ENCODE assay signal across 27 cellular contexts in genomic region chr9:81405199-81405598, GRCh38.
"Had no signal": no experiment of that assay in that cellular context is flagged by ENCODE, and none has a peak within 500 bp of the region (broad histone marks: within the 10 kb centered on the region; RNA-seq: fewer than 3 reads in every experiment).

No MANE protein-coding gene starts in this region.

- H3K4me3 ChIP-seq: stomach, suprapubic skin, testis, thoracic aorta, thyroid gland, tibial artery, tibial nerve, transverse colon, upper lobe of left lung, upper lobe of right lung, uterus, vagina had no signal

- DNase-seq: stimulated activated CD4-positive, alpha-beta T cell treated with anti-CD3 and anti-CD28 coated beads, Interleukin-2, amount 100 ng/mL, for 48 hours; stimulated activated CD4-positive, alpha-beta T cell treated with anti-CD3 and anti-CD28 coated beads, Interleukin-4, amount 100 ng/mL, for 1 hour; stimulated activated CD4-positive, alpha-beta T cell treated with anti-CD3 and anti-CD28 coated beads, Interleukin-4, amount 100 ng/mL, for 24 hours; stimulated activated CD4-positive, alpha-beta T cell treated with anti-CD3 and anti-CD28 coated beads, Interleukin-4, amount 100 ng/mL, for 4 hours; stimulated activated CD8-positive, alpha-beta memory T cell treated with anti-CD3 and anti-CD28 coated beads, Interleukin-4, amount 100 ng/mL, for 48 hours; stimulated activated naive B cell treated with anti-CD40 and anti-IgM and Interleukin-4, amounts not matched to agents 10 μg/mL and 1 μg/mL and 100 μg/mL, for 72 hours; stimulated activated naive CD4-positive, alpha-beta T cell; stimulated activated naive CD4-positive, alpha-beta T cell treated with Interleukin-2 at 50 U/mL for 16 hours; stimulated activated naive CD8-positive, alpha-beta T cell treated with anti-CD3 and anti-CD28 coated beads, Interleukin-15, amount 100 ng/mL, for 72 hours; stimulated activated naive CD8-positive, alpha-beta T cell treated with anti-CD3 and anti-CD28 coated beads, Interleukin-15, Interleukin-2, amounts not matched to agents 100 U/mL and 50 U/mL, for 24 hours; stomach; substantia nigra; testis; thyroid gland; tibial artery; transverse colon; trophoblast cell; upper lobe of left lung; upper lobe of right lung; uterus had no signal

- H3K9me3 ChIP-seq: stomach, suprapubic skin, testis, thoracic aorta, thyroid gland, tibial artery, tibial nerve, transverse colon, upper lobe of left lung, upper lobe of right lung, uterus, vagina had no signal

- H3K27me3 ChIP-seq: stomach, suprapubic skin, testis, thyroid gland, tibial artery, tibial nerve, transverse colon, upper lobe of left lung, upper lobe of right lung, uterus, vagina had no signal

- FAIRE-seq: urothelium cell line had no signal

- H3K36me3 ChIP-seq: stomach, suprapubic skin, thoracic aorta, thyroid gland, tibial artery, tibial nerve, transverse colon, upper lobe of left lung, upper lobe of right lung, uterus, vagina had no signal

- H3K27ac ChIP-seq: stomach, suprapubic skin, testis, thoracic aorta, thyroid gland, tibial artery, tibial nerve, transverse colon, upper lobe of left lung, upper lobe of right lung, uterus, vagina had no signal

- ATAC-seq: stimulated activated effector memory CD8-positive, alpha-beta T cell treated with anti-CD3 and anti-CD28 coated beads, Interleukin-12 subunit alpha, Interleukin-12 subunit beta, amount 100 ng/mL, for 72 hours; stimulated activated memory B cell treated with anti-CD40 and anti-IgM and Interleukin-4, amounts not matched to agents 10 μg/mL and 1 μg/mL and 100 μg/mL, for 72 hours; stimulated activated naive B cell treated with anti-CD40 and anti-IgM and Interleukin-4, amounts not matched to agents 10 μg/mL and 1 μg/mL and 100 μg/mL, for 72 hours; stimulated activated naive CD8-positive, alpha-beta T cell treated with anti-CD3 and anti-CD28 coated beads, Interleukin-15, amount 100 ng/mL, for 72 hours; stimulated activated naive CD8-positive, alpha-beta T cell treated with anti-CD3 and anti-CD28 coated beads, Interleukin-15, Interleukin-2, amounts not matched to agents 100 U/mL and 50 U/mL, for 24 hours; upper lobe of right lung had no signal
